8 cellular contexts compared by ENCODE assay signal in genomic region chr17:18224428-18225120, GRCh38. TPM values are rescaled to one million over a fixed set of nuclear protein-coding genes. Genes with fewer than 3 reads are reported as not detected.
A peak's percentile ranks its signal among the peaks of the same experiment; 100 is the strongest.
DNase-seq lines count a peak whose midpoint lies in the region; ATAC-seq and TF ChIP-seq lines count a peak whose summit lies in the region.

No MANE protein-coding gene starts in this region.

- TF ChIP-seq POLR2A in heart left ventricle (IDR thresholded peaks at IDR 0.05): no peak
- no peak for TF ChIP-seq POLR2A in sigmoid colon (IDR thresholded peaks at IDR 0.05)

- no peak overlapping the region for H4K91ac ChIP-seq in H9 (ENCODE audit: insufficient read length, low read depth, low read length)

- peaks cover 11% of the 10 kb centered on the region for H3K23me2 ChIP-seq in H9 (ENCODE audit: insufficient read length, low read depth, low read length, poor library complexity, severe bottlenecking)

- DNase-seq in H9: peak; percentile 98
- DNase-seq in heart left ventricle: peak in 3 of 5 donors; percentile 35 to 66 (median 65)
- no peak for DNase-seq in sigmoid colon
- DNase-seq in posterior vena cava (ENCODE audit: low spot score): no peak
- DNase-seq in NCI-H510A (lab: John Stamatoyannopoulos, UW): no peak
- DNase-seq in hypothalamus (lab: John Stamatoyannopoulos, UW): no peak
- no peak for DNase-seq in foreskin keratinocyte

- peak overlapping the region; percentile 11 for H3T11ph ChIP-seq in H9 (ENCODE audit: low read length)

- peak overlapping the region; percentile 78 to 96 for H3K4me3 Mint-ChIP-seq in H9

- no peak overlapping the region for H2AFZ ChIP-seq in H9 (ENCODE audit: low read length)

- no peak overlapping the region for H3K56ac ChIP-seq in H9 (ENCODE audit: insufficient read length, low read depth, low read length)

- no peak overlapping the region for H2BK15ac ChIP-seq in H9 (ENCODE audit: low read depth, low read length)

- H3K36me3 Mint-ChIP-seq in H9 (ENCODE audit: insufficient read depth in 1 of 3, low read depth in 3 of 3): peaks cover 2 to 5% (median 4%) of the 10 kb centered on the region in 3 experiments; a peak in 3 of 7 replicates

- H3K4me2 ChIP-seq in H9 (ENCODE audit: insufficient read depth, insufficient read length, low read length): peak overlapping the region; percentile 81

- TF ChIP-seq CTCF in H9 (conservative IDR thresholded peaks at IDR 0.05) (no peak), WI38 (IDR thresholded peaks at IDR 0.05; ENCODE audit: low read depth, low read length) (no peak), heart left ventricle (IDR thresholded peaks at IDR 0.05) (no peak), sigmoid colon (IDR thresholded peaks at IDR 0.05) (no peak), foreskin keratinocyte (conservative IDR thresholded peaks at IDR 0.05) (no peak)

- peak overlapping the region; percentile 94 for H3K14ac ChIP-seq in H9 (ENCODE audit: insufficient read depth, low read length)

- H3K4ac ChIP-seq in H9 (ENCODE audit: low read depth, low read length): no peak overlapping the region; the same call in 1 of the 2 replicates

- ATAC-seq in heart left ventricle (peak in 3 of 4 donors; percentile 8 to 54 (median 42)), foreskin keratinocyte (no peak)

- H4K8ac ChIP-seq in H9 (replicated peaks; ENCODE audit: insufficient read length, low read depth, low read length): no peak overlapping the region

- H4K5ac ChIP-seq in H9 (ENCODE audit: insufficient read length, low read depth, low read length): no peak overlapping the region

- H3K79me2 ChIP-seq in H9 (ENCODE audit: insufficient read depth, low read length): peaks cover 21% of the 10 kb centered on the region; the same call in 1 of the 2 replicates

- peak overlapping the region; percentile 41 for H3K4me3 ChIP-seq in WI38 (ENCODE audit: low read depth, low read length)
- H3K4me3 ChIP-seq in heart left ventricle: peak overlapping the region in 11 of 12 donors; percentile 5 to 87 (median 57)
- peak overlapping the region; percentile 21 to 67 (median 42) for H3K4me3 ChIP-seq in sigmoid colon

- no peak overlapping the region for H2BK20ac ChIP-seq in H9 (ENCODE audit: low read depth, low read length, poor library complexity, severe bottlenecking)

- H2BK5ac ChIP-seq in H9 (ENCODE audit: insufficient read length, low read length): no peak overlapping the region

- intact Hi-C loops in heart left ventricle (cut with DNase I) (loop anchor here in 6 of 10 donors (2.0 to 10.0 kb wide), 6 partner anchors 34 to 93 kb away; partner anchors contain the start of genes SMCR8 (in 3 of the 6), TOP3A (in 3 of the 6), ALKBH5 (in 1 of the 6) and FLII (in 1 of the 6)), sigmoid colon (cut with DNase I) (loop anchor here (2.0 to 5.0 kb wide), 3 partner anchors 36 to 93 kb away; partner anchors contain the start of genes ALKBH5, MIEF2 and SMCR8), posterior vena cava (cut with DNase I) (no loop called here)

- no peak for TF ChIP-seq EP300 in sigmoid colon (IDR thresholded peaks at IDR 0.05)

- H3K27ac ChIP-seq in H9 (ENCODE audit: insufficient read length, low read depth, low read length): peak overlapping the region; percentile 93
- peak overlapping the region in 10 of 12 donors; percentile 27 to 80 (median 70) for H3K27ac ChIP-seq in heart left ventricle
- peak overlapping the region; percentile 54 to 70 (median 63) for H3K27ac ChIP-seq in sigmoid colon
- no peak overlapping the region for H3K27ac ChIP-seq in foreskin keratinocyte

- no peaks in the 10 kb centered on the region for H3K9me3 ChIP-seq in H9 (ENCODE audit: control insufficient read depth, low read depth, low read length)
- no peaks in the 10 kb centered on the region for H3K9me3 ChIP-seq in heart left ventricle
- H3K9me3 ChIP-seq in sigmoid colon: no peaks in the 10 kb centered on the region

- peak overlapping the region; percentile 100 for H3K27ac Mint-ChIP-seq in H9

- peaks cover 9% of the 10 kb centered on the region for H3K79me1 ChIP-seq in H9 (ENCODE audit: insufficient read depth, low read depth, low read length, poor library complexity, severe bottlenecking)

- peak overlapping the region; percentile 88 for H3K18ac ChIP-seq in H9 (ENCODE audit: insufficient read length, low read depth, low read length)

- no peaks in the 10 kb centered on the region for H3K27me3 Mint-ChIP-seq in H9 (ENCODE audit: low read depth)

- no peaks in the 10 kb centered on the region for H3K27me3 ChIP-seq in H9 (ENCODE audit: insufficient read depth, low read length)
- H3K27me3 ChIP-seq in heart left ventricle: no peaks in the 10 kb centered on the region
- H3K27me3 ChIP-seq in sigmoid colon: no peaks in the 10 kb centered on the region
- H3K27me3 ChIP-seq in foreskin keratinocyte: no peaks in the 10 kb centered on the region

- no peak overlapping the region for H2BK12ac ChIP-seq in H9 (ENCODE audit: insufficient read length, low read depth, low read length)

- WGBS in H9 (ENCODE audit: extremely low coverage, insufficient read length, low lambda C conversion rate): no CpG with 5 or more reads among the region's 21 CpGs
- 37 to 47% (median 43%) methylated on average over 16 to 21 of the region's 21 CpGs for WGBS in heart left ventricle, 4 donors
- 55 to 58% methylated on average over 21 of the region's 21 CpGs for WGBS in sigmoid colon, 2 donors

- no peak overlapping the region for H2AK5ac ChIP-seq in H9 (ENCODE audit: insufficient read length, low read length)

- H3K9me3 Mint-ChIP-seq in H9: no peaks in the 10 kb centered on the region; a peak in 1 of 5 replicates

- H3K4me1 ChIP-seq in H9 (ENCODE audit: insufficient read depth, low read length) (peaks cover 3% of the 10 kb centered on the region; the same call in 1 of the 2 replicates), heart left ventricle (peaks cover 0 to 25% (median 15%) of the 10 kb centered on the region in 12 donors), sigmoid colon (peaks cover 0 to 26% (median 19%) of the 10 kb centered on the region in 4 donors), foreskin keratinocyte (no peaks in the 10 kb centered on the region)

- H2BK120ac ChIP-seq in H9 (ENCODE audit: low read depth, low read length, poor library complexity, severe bottlenecking): no peak overlapping the region

- H3K4me1 Mint-ChIP-seq in H9: peaks cover 22 to 28% of the 10 kb centered on the region in 2 experiments

- H3K36me3 ChIP-seq in heart left ventricle: no peaks in the 10 kb centered on the region
- H3K36me3 ChIP-seq in sigmoid colon: no peaks in the 10 kb centered on the region

- H3K9ac ChIP-seq in H9 (ENCODE audit: extremely low read depth, insufficient read length, low read length): peak overlapping the region; percentile 56

- no peak overlapping the region for H3K23ac ChIP-seq in H9 (ENCODE audit: insufficient read length, low read depth, low read length)

- H4K20me1 ChIP-seq in H9 (ENCODE audit: control insufficient read depth, insufficient read depth, insufficient read length): no peaks in the 10 kb centered on the region

RNA-seq across cellular contexts. Expression of gene LLGL1, which starts 0.9 kb away (rescaled TPM):
- total RNA-seq in H9 (2021): 65.0 and 66.2 TPM in 2 replicates
- total RNA-seq in heart left ventricle: 10 to 100 TPM in 5 of 9 donors, 1 to 10 TPM in 4; 6.8 to 20.7 (median 10.8) TPM
- 1 to 10 TPM; 5.3 to 8.9 TPM for polyA plus RNA-seq in heart left ventricle
- 10 to 100 TPM; 16.8 to 25.2 (median 17.2) TPM for total RNA-seq in sigmoid colon
- polyA plus RNA-seq in sigmoid colon: 10 to 100 TPM in 1 of 3 donors, 1 to 10 TPM in 2; 2.8 to 11.2 (median 4.2) TPM
- 10 to 100 TPM; 13.9 to 16.2 TPM for total RNA-seq in posterior vena cava
- 32.8 and 33.6 TPM in 2 replicates for total RNA-seq in foreskin keratinocyte
- 16.7 and 17.8 TPM in 2 replicates for polyA plus RNA-seq in foreskin keratinocyte

RNA-seq across cellular contexts. Expression of gene FLII, which starts 34.0 kb away (rescaled TPM):
- 298 and 314 TPM in 2 replicates for total RNA-seq in H9 (2021)
- total RNA-seq in heart left ventricle: 100 to 1,000 TPM; 218 to 535 (median 307) TPM
- polyA plus RNA-seq in heart left ventricle: 100 to 1,000 TPM; 321 to 364 TPM
- total RNA-seq in sigmoid colon: 100 to 1,000 TPM; 222 to 422 (median 236) TPM
- polyA plus RNA-seq in sigmoid colon: 100 to 1,000 TPM; 115 to 208 (median 136) TPM
- 100 to 1,000 TPM; 275 to 418 TPM for total RNA-seq in posterior vena cava
- 494 and 606 TPM in 2 replicates for total RNA-seq in foreskin keratinocyte
- 551 and 619 TPM in 2 replicates for polyA plus RNA-seq in foreskin keratinocyte

RNA-seq across cellular contexts. Expression of gene MIEF2, which starts 35.9 kb away (rescaled TPM):
- total RNA-seq in H9 (2021) (10.2 and 10.3 TPM in 2 replicates), heart left ventricle (10 to 100 TPM; 23.2 to 46.9 (median 26.7) TPM), sigmoid colon (10 to 100 TPM in 3 of 4 donors, 1 to 10 TPM in 1; 8.7 to 14.4 (median 11.7) TPM), posterior vena cava (10 to 100 TPM in 1 of 2 donors, 1 to 10 TPM in 1; 7.7 to 11.3 TPM), foreskin keratinocyte (14.7 and 14.9 TPM in 2 replicates)
- polyA plus RNA-seq in heart left ventricle (10 to 100 TPM; 18.8 to 27.4 TPM), sigmoid colon (10 to 100 TPM in 2 of 3 donors, 1 to 10 TPM in 1; 3.7 to 11.4 (median 11.1) TPM), foreskin keratinocyte (11.0 and 12.8 TPM in 2 replicates)

RNA-seq across cellular contexts. Expression of gene ALKBH5, which starts 40.9 kb away (rescaled TPM):
- total RNA-seq in H9 (2021) (89.8 and 92.5 TPM in 2 replicates), heart left ventricle (100 to 1,000 TPM; 147 to 233 (median 198) TPM), sigmoid colon (100 to 1,000 TPM; 100 to 109 (median 104) TPM), posterior vena cava (100 to 1,000 TPM in 1 of 2 donors, 10 to 100 TPM in 1; 98.5 to 105 TPM), foreskin keratinocyte (79.7 and 87.7 TPM in 2 replicates)
- polyA plus RNA-seq in heart left ventricle (100 to 1,000 TPM in 1 of 2 donors, 10 to 100 TPM in 1; 89.2 to 122 TPM), sigmoid colon (10 to 100 TPM; 36.6 to 46.7 (median 40.0) TPM), foreskin keratinocyte (54.0 and 59.2 TPM in 2 replicates)

Comparison
In these comparisons a context has a peak if more than half of its experiments do, and no peak if none do; other contexts are left out.
1. DNase-seq: peak in H9 (single experiment) and heart left ventricle (3 of 5); none in sigmoid colon (single experiment), posterior vena cava (single experiment), NCI-H510A (single experiment), hypothalamus (0 of 51) and foreskin keratinocyte (0 of 2).
2. intact Hi-C loops: an anchor here in heart left ventricle (2.0 to 10.0 kb wide) and sigmoid colon (2.0 to 5.0 kb wide); none called in posterior vena cava.
3. Peak in every context shown above with its lines, with median percentiles within 50 percentile points of each other: H3K4me3 ChIP-seq.